8 cellular contexts compared by ENCODE assay signal in the genomic region with DNA sequence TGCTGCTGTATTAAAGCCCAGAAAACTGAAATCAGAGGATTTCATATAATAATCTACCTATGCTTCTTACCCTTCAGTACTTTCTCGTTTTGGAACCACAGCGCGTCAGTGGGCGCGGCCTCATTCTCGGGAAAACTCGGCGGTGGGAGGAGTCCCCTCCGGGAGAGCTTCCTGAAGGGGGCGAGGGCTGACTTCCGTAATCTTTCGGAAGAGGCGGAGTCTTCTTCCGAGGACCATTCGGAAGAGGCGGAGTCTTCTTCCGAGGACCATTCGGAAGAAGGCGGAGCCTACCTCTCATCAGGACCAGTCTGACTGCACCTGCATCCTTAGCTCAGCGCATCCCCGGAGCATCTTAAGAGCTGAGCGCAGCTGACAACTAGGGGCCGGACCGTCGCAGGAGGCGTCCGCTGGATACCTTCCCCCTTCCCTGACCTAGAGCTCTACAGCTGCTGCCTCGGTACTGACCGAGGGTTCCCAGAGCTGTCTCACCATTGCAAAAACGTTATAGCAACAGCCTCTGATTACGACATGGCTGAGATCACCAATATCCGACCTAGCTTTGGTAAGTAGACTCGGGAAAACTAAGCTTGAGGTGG. TPM values are rescaled to one million over a fixed set of nuclear protein-coding genes. Genes with fewer than 3 reads are reported as not detected.
DNase-seq lines count a peak whose midpoint lies in the region; ATAC-seq and TF ChIP-seq lines count a peak whose summit lies in the region.

Gene SYT11, plus strand, starts transcription at position 334 of the 596 bp plus-strand sequence. Its CDS starts 195 bp downstream, at position 529.

- no peak for TF ChIP-seq CTCF in GM12875 (IDR thresholded peaks at IDR 0.05; ENCODE audit: borderline replicate concordance, insufficient read depth, low read depth, low read length)
- TF ChIP-seq CTCF in osteocyte (IDR thresholded peaks at IDR 0.05), result no peak

- H3K4me3 ChIP-seq in GM12875 (ENCODE audit: low read depth, low read length), result peak within 1 kb of the TSS; percentile 72
- peak within 1 kb of the TSS; percentile 87 for H3K4me3 ChIP-seq in adipocyte (ENCODE audit: low read length)
- H3K4me3 ChIP-seq in thymus (ENCODE audit: low read length), result peak within 1 kb of the TSS; percentile 47

- DNase-seq in NCI-H146 (lab: John Stamatoyannopoulos, UW) (peak; percentile 99), T-cell (peak; percentile 82 to 94 (median 87)), adipocyte (ENCODE audit: low read depth) (peak; percentile 99), Right ventricle myocardium inferior (ENCODE audit: missing footprints) (peak; percentile 96), osteocyte (ENCODE audit: extremely low spot score, unreplicated experiment) (peak; percentile 96)

- POLR2A ChIA-PET in T-cell (lab: Charles Lee), result interaction anchor here in 1 of 2 donors (0.6 kb wide), 1 partner anchor 222 kb away, joined by 3 read pairs; no protein-coding TSS in a partner anchor

- under 1% methylated on average over 33 of the region's 33 CpGs for WGBS in thymus

- H3K9ac ChIP-seq in adipocyte (ENCODE audit: low read length), result peak within 1 kb of the TSS; percentile 88

- CTCF ChIA-PET in T-cell (lab: Charles Lee), result interaction anchor here in 1 of 2 donors (1.1 kb wide), 1 partner anchor 19 kb away, joined by 5 read pairs; no protein-coding TSS in a partner anchor

- H3K4me3 Mint-ChIP-seq in T-cell, result peak within 1 kb of the TSS; percentile 89 to 98 (median 90)
- H3K4me3 Mint-ChIP-seq in osteocyte (ENCODE audit: unreplicated experiment), result peak within 1 kb of the TSS; percentile 77

- peak within 1 kb of the TSS; percentile 53 for H3K27ac ChIP-seq in thymus (ENCODE audit: low read depth)

- H3K4me1 ChIP-seq in adipocyte (ENCODE audit: control insufficient read depth, insufficient read depth, low read length) (peaks cover 19% of the 10 kb centered on the region), thymus (ENCODE audit: control insufficient read depth, insufficient read depth, low read length) (peaks cover 13% of the 10 kb centered on the region)

- H3K9me3 Mint-ChIP-seq in T-cell (no peaks in the 10 kb centered on the region), osteocyte (ENCODE audit: unreplicated experiment) (no peaks in the 10 kb centered on the region)

- H3K27me3 Mint-ChIP-seq in T-cell (peaks cover 2 to 15% of the 10 kb centered on the region in 2 donors), osteocyte (ENCODE audit: unreplicated experiment) (peaks cover 4% of the 10 kb centered on the region)

- no peaks in the 10 kb centered on the region for H3K9me3 ChIP-seq in adipocyte (ENCODE audit: control insufficient read depth, low read length)
- no peaks in the 10 kb centered on the region for H3K9me3 ChIP-seq in thymus (ENCODE audit: control insufficient read depth)

- H3K36me3 ChIP-seq in adipocyte (ENCODE audit: control insufficient read depth, insufficient read depth, low read length, severe bottlenecking) (peaks cover 7% of the 10 kb centered on the region), thymus (ENCODE audit: control insufficient read depth, insufficient read depth) (peaks cover 3% of the 10 kb centered on the region)

- intact Hi-C loops in Right ventricle myocardium inferior (cut with DNase I), result loop anchor here (5.0 kb wide), 1 partner anchor 53 kb away; the partner anchor contains the start of gene RIT1

- H3K27ac Mint-ChIP-seq in T-cell, result peak within 1 kb of the TSS; percentile 93 to 94
- H3K27ac Mint-ChIP-seq in osteocyte (ENCODE audit: unreplicated experiment), result peak within 1 kb of the TSS; percentile 80

- H3K4me1 Mint-ChIP-seq in T-cell (peaks cover 34 to 51% (median 49%) of the 10 kb centered on the region in 3 donors), osteocyte (ENCODE audit: unreplicated experiment) (peaks cover 29% of the 10 kb centered on the region)

- ATAC-seq in HG02840 (IDR thresholded peaks at IDR 0.05; ENCODE audit: low FRiP score, unreplicated experiment), result peak; percentile 61
- ATAC-seq in T-cell (replicated peaks in 1 of 4), result peak; percentile 86 to 92 (median 90)
- peak; percentile 91 for ATAC-seq in Right ventricle myocardium inferior

- peaks cover 5% of the 10 kb centered on the region for H3K36me3 Mint-ChIP-seq in T-cell
- H3K36me3 Mint-ChIP-seq in osteocyte (ENCODE audit: unreplicated experiment), result peaks cover 7% of the 10 kb centered on the region

- H3K27me3 ChIP-seq in adipocyte (replicated peaks; ENCODE audit: control insufficient read depth, insufficient read depth, low read length), result no peaks in the 10 kb centered on the region
- H3K27me3 ChIP-seq in thymus (ENCODE audit: control insufficient read depth, insufficient read depth), result peaks cover 5% of the 10 kb centered on the region

RNA-seq across cellular contexts. Expression of gene SYT11, which starts in this region (rescaled TPM):
- total RNA-seq in T-cell, result 10 to 100 TPM in 2 of 5 donors, 1 to 10 TPM in 3; 8.6 to 19.8 (median 9.0) TPM
- 9.2 TPM for total RNA-seq in Right ventricle myocardium inferior
- 5.3 TPM in 2 replicates for total RNA-seq in osteocyte
- 3.3 TPM for polyA plus RNA-seq in thymus

Comparison
In these comparisons a context has a peak if more than half of its experiments do, and no peak if none do; other contexts are left out.
1. Peak in every context shown above with its lines: DNase-seq, ATAC-seq, H3K4me3 ChIP-seq and H3K27ac ChIP-seq.